In genomic region chr1:186210258-186210657, GRCh38 we compare ENCODE assay signal across 1 cellular context.
TF ChIP-seq lines count a peak whose summit lies in the region.

No MANE protein-coding gene starts in this region.

TF ChIP-seq in IMR-90, 13 proteins besides CTCF, POLR2A, EP300 and RAD21 (continued from another document):
- TF ChIP-seq NFE2L2 (IDR thresholded peaks at IDR 0.05; ENCODE audit: low read depth, low read length) (no peak), USF2 (IDR thresholded peaks at IDR 0.05; ENCODE audit: low read depth, low read length) (no peak), MAFK (IDR thresholded peaks at IDR 0.05; ENCODE audit: low read depth, low read length) (no peak), SMC3 (IDR thresholded peaks at IDR 0.05; ENCODE audit: low read depth, low read length) (no peak), FOS (IDR thresholded peaks at IDR 0.05; ENCODE audit: low read depth, low read length) (no peak), CEBPB (IDR thresholded peaks at IDR 0.05; ENCODE audit: low read depth, low read length) (no peak), RFX5 (IDR thresholded peaks at IDR 0.05; ENCODE audit: low read depth, low read length) (no peak), CHD1 (IDR thresholded peaks at IDR 0.05; ENCODE audit: low read depth, low read length) (no peak), MAZ (IDR thresholded peaks at IDR 0.05; ENCODE audit: borderline replicate concordance, low read depth, low read length) (no peak), MXI1 (IDR thresholded peaks at IDR 0.05; ENCODE audit: borderline replicate concordance, low read depth, low read length) (no peak)
